ENCODE assay signal across 9 cellular contexts in genomic region chr6:113433506-113433991, GRCh38.
DNase-seq lines count a peak whose midpoint lies in the region; ATAC-seq, FAIRE-seq and TF ChIP-seq lines count a peak whose summit lies in the region.
"Had no signal": no experiment of that assay in that cellular context is flagged by ENCODE, and none has a peak within 500 bp of the region (broad histone marks: within the 10 kb centered on the region; RNA-seq: fewer than 3 reads in every experiment).

No MANE protein-coding gene starts in this region.

- H3K56ac ChIP-seq in mesendoderm (ENCODE audit: low read length): no peak overlapping the region

- peaks cover 0 to 14% (median 5%) of the 10 kb centered on the region in 3 donors for H3K4me1 ChIP-seq in pancreas
- H3K4me1 ChIP-seq in HAP-1: no peaks in the 10 kb centered on the region
- no peaks in the 10 kb centered on the region for H3K4me1 ChIP-seq in mesendoderm (ENCODE audit: control insufficient read depth, low read depth, low read length)

- TF ChIP-seq CTCF in fibroblast of mammary gland (conservative IDR thresholded peaks at IDR 0.05; ENCODE audit: control insufficient read depth, insufficient read depth, low read depth, low read length) (no peak), pancreas (IDR thresholded peaks at IDR 0.05) (no peak)

- H3K4me2 ChIP-seq in mesendoderm (ENCODE audit: low read length): no peak overlapping the region

- H3K36me3 ChIP-seq in pancreas: no peaks in the 10 kb centered on the region
- H3K36me3 ChIP-seq in HAP-1 (replicated peaks): no peaks in the 10 kb centered on the region
- H3K36me3 ChIP-seq in mesendoderm (ENCODE audit: control insufficient read depth, insufficient read depth, low read length): no peaks in the 10 kb centered on the region

- H3K27ac ChIP-seq in pancreas: no peak overlapping the region
- no peak overlapping the region for H3K27ac ChIP-seq in mesendoderm (ENCODE audit: low read depth, low read length)

- peak; percentile 83 to 94 (median 91) for ATAC-seq in pancreas
- no peak for ATAC-seq in HG03175 (IDR thresholded peaks at IDR 0.05; ENCODE audit: unreplicated experiment)

- H3K79me1 ChIP-seq in mesendoderm (ENCODE audit: low read length): no peaks in the 10 kb centered on the region

- H3K27me3 ChIP-seq in pancreas (no peaks in the 10 kb centered on the region), HAP-1 (ENCODE audit: low read depth) (no peaks in the 10 kb centered on the region), mesendoderm (ENCODE audit: insufficient read depth, low read length, poor library complexity) (no peaks in the 10 kb centered on the region)

- 18 to 23% methylated on average over 5 of the region's 5 CpGs for WGBS in pancreas, 2 donors
- no CpG with 5 or more reads among the region's 5 CpGs for WGBS in mesendoderm (ENCODE audit: extremely low coverage, insufficient coverage, low lambda C conversion rate)

- intact Hi-C loops in pancreas (cut with DNase I): no loop called here

- no peak overlapping the region for H3K9ac ChIP-seq in mesendoderm (ENCODE audit: low read length)

- no peak overlapping the region for H3K18ac ChIP-seq in mesendoderm (ENCODE audit: low read length)

- FAIRE-seq in pancreas (lab: Jason Lieb, UNC): no peak

- no peak overlapping the region for H2BK15ac ChIP-seq in mesendoderm (replicated peaks; ENCODE audit: low read depth)

- H4K8ac ChIP-seq in mesendoderm (ENCODE audit: low read depth, low read length): no peak overlapping the region

- in situ Hi-C loops in HAP-1 (cut with MboI; ENCODE audit: low sequenced_read_pairs): no loop called here

- H3K9me3 ChIP-seq in pancreas: no peaks in the 10 kb centered on the region
- H3K9me3 ChIP-seq in HAP-1: no peaks in the 10 kb centered on the region

- DNase-seq in AG20443 (ENCODE audit: low spot score) (peak; percentile 84), NOMO-1 treated with dmso at 0.1 percent for 144 hours (lab: John Stamatoyannopoulos, UW; ENCODE audit: unreplicated experiment) (peak; percentile 79), fibroblast of mammary gland (ENCODE audit: low read depth) (peak; percentile 87), pancreas (peak in 4 of 6 donors; percentile 32 to 53 (median 37)), HAP-1 (ENCODE audit: low spot score in 2 of 2) (no peak), mesendoderm (no peak)
- DNase-seq in activated CD4-positive, alpha-beta T cell treated with anti-CD3 and anti-CD28 coated beads for 4 hours: no peak
- DNase-seq: OCI-M1 had no signal

- H2BK120ac ChIP-seq in mesendoderm (ENCODE audit: low read depth, low read length): no peak overlapping the region

- H3K79me2 ChIP-seq in mesendoderm (ENCODE audit: control insufficient read depth, insufficient read depth, low read length): no peaks in the 10 kb centered on the region

- no peak overlapping the region for H3K4ac ChIP-seq in mesendoderm (ENCODE audit: low read depth, low read length)

- H2AK5ac ChIP-seq in mesendoderm (ENCODE audit: low read length): no peak overlapping the region

- no peak overlapping the region for H4K5ac ChIP-seq in mesendoderm (ENCODE audit: low read length)

- H3K23ac ChIP-seq in mesendoderm (ENCODE audit: low read length): no peak overlapping the region

- H2BK5ac ChIP-seq in mesendoderm (ENCODE audit: low read length): no peak overlapping the region

- H3K4me3 ChIP-seq in fibroblast of mammary gland (ENCODE audit: control insufficient read depth, low read depth, low read length): no peak overlapping the region
- no peak overlapping the region for H3K4me3 ChIP-seq in pancreas
- H3K4me3 ChIP-seq in HAP-1: no peak overlapping the region
- no peak overlapping the region for H3K4me3 ChIP-seq in mesendoderm (ENCODE audit: low read length)

Comparison
In these comparisons a context has a peak if more than half of its experiments do, and no peak if none do; other contexts are left out.
1. DNase-seq: peak in AG20443 (single experiment), NOMO-1 treated with dmso at 0.1 percent for 144 hours (single experiment), fibroblast of mammary gland (single experiment) and pancreas (4 of 6); none in activated CD4-positive, alpha-beta T cell treated with anti-CD3 and anti-CD28 coated beads for 4 hours (0 of 2), HAP-1 (0 of 2) and mesendoderm (single experiment).